30 cellular contexts compared by ENCODE assay signal in genomic region chr1:215865060-215865459, GRCh38.
"Had no signal": no experiment of that assay in that cellular context is flagged by ENCODE, and none has a peak within 500 bp of the region (broad histone marks: within the 10 kb centered on the region; RNA-seq: fewer than 3 reads in every experiment).

No MANE protein-coding gene starts in this region.

- FAIRE-seq: colon had no signal

- H3K9me3 ChIP-seq: body of pancreas, esophagus muscularis mucosa, gastrocnemius medialis had no signal

- H3K36me3 ChIP-seq: esophagus muscularis mucosa, gastrocnemius medialis, WERI-Rb-1 had no signal

- H3K27me3 ChIP-seq: body of pancreas, esophagus muscularis mucosa, foreskin keratinocyte, gastrocnemius medialis had no signal

- H3K4me1 ChIP-seq: body of pancreas, esophagus muscularis mucosa, foreskin keratinocyte, gastrocnemius medialis had no signal

- DNase-seq: activated B cell treated with CpG ODN at 0.5 μM for 24 hours; activated CD4-positive, alpha-beta T cell treated with anti-CD3 and anti-CD28 coated beads for 48 hours; activated CD4-positive, alpha-beta T cell treated with anti-CD3 and anti-CD28 coated beads, Interleukin-2, amount 50 U/mL, for 1 hour; activated CD4-positive, alpha-beta T cell treated with anti-CD3 and anti-CD28 coated beads, Interleukin-2, amount 50 U/mL, for 48 hours; activated CD8-positive, alpha-beta memory T cell treated with anti-CD3 and anti-CD28 coated beads for 24 hours; activated CD8-positive, alpha-beta T cell treated with anti-CD3 and anti-CD28 coated beads for 36 hours; activated effector memory CD4-positive, alpha-beta T cell treated with Interleukin-2 at 50 U/mL for 16 hours; activated gamma-delta T cell treated with Interleukin-2 at 50 U/mL for 16 hours; activated naive CD4-positive, alpha-beta T cell treated with anti-CD3 and anti-CD28 coated beads, Interleukin-2, amount 50 U/mL, for 16 hours; activated naive CD4-positive, alpha-beta T cell treated with Interleukin-2 at 50 U/mL for 16 hours; activated T-cell treated with anti-CD3 and anti-CD28 coated beads, Interleukin-2, amount 50 U/mL, for 4 hours; amygdala; aorta; body of pancreas; caudate nucleus; cortex of kidney; dermis blood vessel endothelial cell; effector CD4-positive, alpha-beta T cell; effector memory CD8-positive, alpha-beta T cell; erythroblast; foreskin keratinocyte; gastrocnemius medialis; T-helper 1 cell; T-helper 17 cell; T1000; WERI-Rb-1 had no signal

- ATAC-seq: activated CD4-positive, CD25-positive, alpha-beta regulatory T cell treated with anti-CD3 and anti-CD28 coated beads, Interleukin-2, amount 50 U/mL, for 24 hours; activated CD8-positive, alpha-beta T cell treated with anti-CD3 and anti-CD28 coated beads for 36 hours; activated T-cell treated with anti-CD3 and anti-CD28 coated beads, Interleukin-2, amount 50 U/mL, for 4 hours; activated T-helper 17 cell treated with anti-CD3 and anti-CD28 coated beads, Interleukin-2, amount 50 U/mL, for 72 hours; body of pancreas; effector memory CD8-positive, alpha-beta T cell; foreskin keratinocyte; gastrocnemius medialis; T-helper 17 cell had no signal

- H3K27ac ChIP-seq: body of pancreas, esophagus muscularis mucosa, foreskin keratinocyte, gastrocnemius medialis, WERI-Rb-1 had no signal

- H3K4me3 ChIP-seq: body of pancreas, esophagus muscularis mucosa, gastrocnemius medialis had no signal
